In genomic region chr10:47021850-47022249, GRCh38 we compare ENCODE assay signal across 18 cellular contexts.
DNase-seq lines count a peak whose midpoint lies in the region; TF ChIP-seq lines count a peak whose summit lies in the region.
"Had no signal": no experiment of that assay in that cellular context is flagged by ENCODE, and none has a peak within 500 bp of the region (broad histone marks: within the 10 kb centered on the region; RNA-seq: fewer than 3 reads in every experiment).

No MANE protein-coding gene starts in this region.

- H2AFZ ChIP-seq in KMS-11 (ENCODE audit: low read depth): no peak overlapping the region

- no peaks in the 10 kb centered on the region for H3K27me3 ChIP-seq in cardiac muscle cell
- H3K27me3 ChIP-seq in left ventricle myocardium inferior (ENCODE audit: low read depth): no peaks in the 10 kb centered on the region
- no peaks in the 10 kb centered on the region for H3K27me3 ChIP-seq in KMS-11 (ENCODE audit: insufficient read depth, low read depth)
- no peaks in the 10 kb centered on the region for H3K27me3 ChIP-seq in MG63
- H3K27me3 ChIP-seq: vagina had no signal

- no peaks in the 10 kb centered on the region for H4K20me1 ChIP-seq in KMS-11 (ENCODE audit: insufficient read depth)

- no peaks in the 10 kb centered on the region for H3K9me3 ChIP-seq in cardiac muscle cell (ENCODE audit: low read depth)
- peaks cover 8% of the 10 kb centered on the region for H3K9me3 ChIP-seq in left ventricle myocardium inferior (replicated peaks)
- H3K9me3 ChIP-seq in MG63: no peaks in the 10 kb centered on the region
- H3K9me3 ChIP-seq: vagina had no signal

- no peak overlapping the region for H3K4me3 ChIP-seq in cardiac muscle cell
- H3K4me3 ChIP-seq in left ventricle myocardium inferior: no peak overlapping the region
- H3K4me3 ChIP-seq in KMS-11 (IDR thresholded peaks at IDR 0.05; ENCODE audit: insufficient read depth, low read depth, low read length): no peak overlapping the region
- no peak overlapping the region for H3K4me3 ChIP-seq in choroid plexus epithelial cell (ENCODE audit: low read depth, low read length)
- H3K4me3 ChIP-seq in MG63: no peak overlapping the region
- H3K4me3 ChIP-seq: dorsolateral prefrontal cortex, vagina had no signal

- H3K79me2 ChIP-seq in KMS-11 (ENCODE audit: insufficient read depth, low read depth): no peaks in the 10 kb centered on the region

- no peaks in the 10 kb centered on the region for H3K4me1 ChIP-seq in cardiac muscle cell (ENCODE audit: low read depth)
- H3K4me1 ChIP-seq in left ventricle myocardium inferior: no peaks in the 10 kb centered on the region
- no peaks in the 10 kb centered on the region for H3K4me1 ChIP-seq in KMS-11 (ENCODE audit: low read depth, poor library complexity, severe bottlenecking)
- H3K4me1 ChIP-seq: vagina had no signal

- no peak overlapping the region for H3K4me2 ChIP-seq in KMS-11

- H3K27ac ChIP-seq in cardiac muscle cell (no peak overlapping the region), left ventricle myocardium inferior (replicated peaks) (no peak overlapping the region), KMS-11 (no peak overlapping the region), RWPE1 (no peak overlapping the region)
- H3K27ac ChIP-seq: dorsolateral prefrontal cortex had no signal

- H3K9ac ChIP-seq in KMS-11: no peak overlapping the region

- DNase-seq in cardiac muscle cell (ENCODE audit: low read depth in 1 of 2, low spot score in 1 of 2) (no peak), left ventricle myocardium inferior (no peak), choroid plexus epithelial cell (ENCODE audit: low read depth) (no peak), ureter (ENCODE audit: low spot score) (peak; percentile 34), SHP77 treated with DMSO at 0.1 percent for 48 hours (lab: John Stamatoyannopoulos, UW) (no peak), RWPE1 (ENCODE audit: low spot score) (no peak), MG63 (no peak)
- DNase-seq: activated CD4-positive, alpha-beta T cell treated with anti-CD3 and anti-CD28 coated beads, Interleukin-2, amount 10 ng/mL, durations not matched to agents 24 days and 14 days; activated naive CD8-positive, alpha-beta T cell treated with anti-CD3 and anti-CD28 coated beads, Interleukin-2, amount 10 ng/mL, durations not matched to agents 7 days and 5 days; activated T-cell treated with anti-CD3 and anti-CD28 coated beads, Interleukin-2, amount 50 U/mL, for 72 hours; NCI-H1092; NCI-H2029 treated with DMSO at 0.1 percent for 48 hours; NCI-H446 treated with DMSO at 0.1 percent for 48 hours; NK-92 treated with Interleukin-12 subunit alpha and Interleukin-12 subunit beta, amount 100 ng/mL, for 24 hours; Right ventricle myocardium superior had no signal

- intact Hi-C loops in left ventricle myocardium inferior (cut with micrococcal nuclease): loop anchor here (10.0 kb wide), 1 partner anchor 293 kb away; no protein-coding TSS in a partner anchor

- TF ChIP-seq CTCF in cardiac muscle cell (IDR thresholded peaks at IDR 0.05; ENCODE audit: low read depth, low read length) (peak; percentile 10), left ventricle myocardium inferior (IDR thresholded peaks at IDR 0.05; ENCODE audit: borderline replicate concordance) (no peak), KMS-11 (conservative IDR thresholded peaks at IDR 0.05; ENCODE audit: low read depth, low read length) (0 out of 2 replicates have a peak, but pooled peaks have one; percentile 20), choroid plexus epithelial cell (conservative IDR thresholded peaks at IDR 0.05; ENCODE audit: low read depth, low read length) (peak; percentile 25), RWPE1 (conservative IDR thresholded peaks at IDR 0.05; ENCODE audit: low read depth) (no peak)

- CTCF ChIA-PET in RWPE1 (lab: Yijun Ruan, JAX): interaction anchor here (1.2 kb wide), 1 partner anchor 290 kb away, joined by 3 read pairs; no protein-coding TSS in a partner anchor

- POLR2A ChIA-PET in RWPE1 (lab: Yijun Ruan, JAX; ENCODE audit: low non-redundant PET): no interaction called here

- H3K36me3 ChIP-seq in cardiac muscle cell (no peaks in the 10 kb centered on the region), left ventricle myocardium inferior (no peaks in the 10 kb centered on the region), KMS-11 (ENCODE audit: insufficient read depth) (no peaks in the 10 kb centered on the region), MG63 (no peaks in the 10 kb centered on the region)
- H3K36me3 ChIP-seq: vagina had no signal

Comparison
In these comparisons a context has a peak if more than half of its experiments do, and no peak if none do; other contexts are left out.
1. CTCF ChIP-seq: peak in cardiac muscle cell (single experiment), KMS-11 (single experiment) and choroid plexus epithelial cell (single experiment); none in left ventricle myocardium inferior (single experiment) and RWPE1 (single experiment).